In the genomic region with DNA sequence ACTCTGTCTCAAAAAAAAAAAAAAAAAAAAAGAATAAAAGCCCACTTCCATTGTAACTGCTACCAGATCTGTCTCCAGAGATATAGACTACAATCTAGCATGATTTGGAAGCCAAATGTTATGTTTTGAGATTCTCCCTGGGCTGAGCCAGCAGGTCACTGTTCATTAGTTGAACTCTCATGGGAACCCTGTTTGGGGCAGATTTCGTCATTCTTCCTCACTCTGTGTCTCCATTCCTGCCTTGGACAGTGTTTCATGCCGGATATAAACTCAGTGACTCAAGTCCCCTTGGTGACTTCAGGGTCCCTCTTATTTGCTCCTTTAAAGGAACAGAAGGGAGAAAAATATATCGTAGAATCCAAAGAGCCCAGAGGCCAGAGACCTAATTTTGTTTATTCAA, we compare ENCODE assay signal across 28 cellular contexts.
DNase-seq lines count a peak whose midpoint lies in the region; ATAC-seq and TF ChIP-seq lines count a peak whose summit lies in the region.
"Had no signal": no experiment of that assay in that cellular context is flagged by ENCODE, and none has a peak within 500 bp of the region (broad histone marks: within the 10 kb centered on the region; RNA-seq: fewer than 3 reads in every experiment).

No MANE protein-coding gene starts in this region.

- WGBS in heart right ventricle, 2 donors: 55 to 66% methylated on average over 3 of the region's 3 CpGs

- no peaks in the 10 kb centered on the region for H3K27me3 Mint-ChIP-seq in nephron (ENCODE audit: low read depth)
- H3K27me3 Mint-ChIP-seq: activated CD4-positive, alpha-beta T cell treated with anti-CD3 and anti-CD28 coated beads, Interleukin-2, amount 10 ng/mL, durations not matched to agents 7 days and 5 days; activated T-cell treated with anti-CD3 and anti-CD28 coated beads, Interleukin-2, amount 50 U/mL, for 24 hours; CD4-positive, alpha-beta memory T cell had no signal

- peak overlapping the region in 2 of 3 experiments; percentile 11 to 90 for H3K27ac Mint-ChIP-seq in nephron
- H3K27ac Mint-ChIP-seq: activated CD4-positive, alpha-beta T cell treated with anti-CD3 and anti-CD28 coated beads, Interleukin-2, amount 10 ng/mL, durations not matched to agents 7 days and 5 days; activated T-cell treated with anti-CD3 and anti-CD28 coated beads, Interleukin-2, amount 50 U/mL, for 24 hours; CD4-positive, alpha-beta memory T cell; stimulated activated effector memory CD8-positive, alpha-beta T cell treated with anti-CD3 and anti-CD28 coated beads, Interleukin-12 subunit alpha, Interleukin-12 subunit beta, amount 100 ng/mL, for 72 hours; T-helper 2 cell treated with Interferon-gamma antibody and Interleukin-4, amounts not matched to agents 5 μg/mL and 100 μg/mL, for 36 hours had no signal

- H3K9me3 ChIP-seq in right atrium auricular region (no peaks in the 10 kb centered on the region), heart right ventricle (no peaks in the 10 kb centered on the region)
- H3K9me3 ChIP-seq in effector memory CD4-positive, alpha-beta T cell (ENCODE audit: control insufficient read depth, low read length): no peaks in the 10 kb centered on the region
- H3K9me3 ChIP-seq: upper lobe of right lung had no signal

- H3K4me3 ChIP-seq in right atrium auricular region (no peak overlapping the region), heart right ventricle (no peak overlapping the region)
- no peak overlapping the region for H3K4me3 ChIP-seq in effector memory CD4-positive, alpha-beta T cell (ENCODE audit: insufficient read depth, low read depth, low read length, poor library complexity, severe bottlenecking)
- H3K4me3 ChIP-seq: PC-9, upper lobe of right lung had no signal

- intact Hi-C loops in Right ventricle myocardium inferior (cut with DNase I): no loop called here
- intact Hi-C loops in heart right ventricle (cut with DNase I): no loop called here

- no peak for TF ChIP-seq POLR2A in erythroblast (IDR thresholded peaks at IDR 0.05; ENCODE audit: low read length)

- H3K9me3 Mint-ChIP-seq in nephron: no peaks in the 10 kb centered on the region

- peak; percentile 77 for ATAC-seq in Right ventricle myocardium inferior
- ATAC-seq in heart right ventricle: peak; percentile 33 to 84 (median 63)
- ATAC-seq in HG03108 (IDR thresholded peaks at IDR 0.05; ENCODE audit: unreplicated experiment): no peak
- ATAC-seq in omental fat pad (ENCODE audit: low FRiP score): no peak
- ATAC-seq: left colon; stimulated activated effector memory CD8-positive, alpha-beta T cell treated with anti-CD3 and anti-CD28 coated beads, Interleukin-12 subunit alpha, Interleukin-12 subunit beta, amount 100 ng/mL, for 72 hours; upper lobe of right lung had no signal

- H3K27me3 ChIP-seq in right atrium auricular region: no peaks in the 10 kb centered on the region
- no peaks in the 10 kb centered on the region for H3K27me3 ChIP-seq in heart right ventricle
- H3K27me3 ChIP-seq in effector memory CD4-positive, alpha-beta T cell (replicated peaks; ENCODE audit: control insufficient read depth, insufficient read depth, low read length, poor library complexity, severe bottlenecking): no peaks in the 10 kb centered on the region
- H3K27me3 ChIP-seq: upper lobe of right lung had no signal

- H3K27ac ChIP-seq in right atrium auricular region (peak overlapping the region in 1 of 2 donors; percentile 6), heart right ventricle (peak overlapping the region in 2 of 10 donors; percentile 15 to 49)
- no peak overlapping the region for H3K27ac ChIP-seq in effector memory CD4-positive, alpha-beta T cell (ENCODE audit: insufficient read depth, low read length, poor library complexity, severe bottlenecking)
- H3K27ac ChIP-seq: 22Rv1, PC-9, upper lobe of right lung had no signal

- no peak for TF ChIP-seq CTCF in right atrium auricular region (IDR thresholded peaks at IDR 0.05)
- TF ChIP-seq CTCF in heart right ventricle (IDR thresholded peaks at IDR 0.05): no peak
- TF ChIP-seq CTCF in nephron (IDR thresholded peaks at IDR 0.05; ENCODE audit: unreplicated experiment in 3 of 3): no peak
- TF ChIP-seq CTCF in omental fat pad (IDR thresholded peaks at IDR 0.05): no peak

- H3K4me1 ChIP-seq in right atrium auricular region: peaks cover 0 to 26% of the 10 kb centered on the region in 2 donors
- H3K4me1 ChIP-seq in heart right ventricle: peaks cover 13 to 65% (median 53%) of the 10 kb centered on the region in 9 donors
- no peaks in the 10 kb centered on the region for H3K4me1 ChIP-seq in effector memory CD4-positive, alpha-beta T cell (ENCODE audit: control insufficient read depth, insufficient read depth, low read length, poor library complexity, severe bottlenecking)

- no peak overlapping the region for H3K4me3 Mint-ChIP-seq in nephron
- H3K4me3 Mint-ChIP-seq: activated CD4-positive, alpha-beta T cell treated with anti-CD3 and anti-CD28 coated beads, Interleukin-2, amount 10 ng/mL, durations not matched to agents 7 days and 5 days; activated T-cell treated with anti-CD3 and anti-CD28 coated beads, Interleukin-2, amount 50 U/mL, for 24 hours; CD4-positive, alpha-beta memory T cell; stimulated activated effector memory CD8-positive, alpha-beta T cell treated with anti-CD3 and anti-CD28 coated beads, Interleukin-12 subunit alpha, Interleukin-12 subunit beta, amount 100 ng/mL, for 72 hours; T-helper 2 cell treated with Interferon-gamma antibody and Interleukin-4, amounts not matched to agents 5 μg/mL and 100 μg/mL, for 36 hours had no signal

- no peak for DNase-seq in Right ventricle myocardium inferior (ENCODE audit: missing footprints)
- no peak for DNase-seq in right atrium auricular region (ENCODE audit: low spot score)
- peak in 1 of 2 donors; percentile 50 for DNase-seq in heart right ventricle
- DNase-seq in effector memory CD4-positive, alpha-beta T cell: no peak
- DNase-seq in omental fat pad (ENCODE audit: low spot score): no peak
- DNase-seq in erythroblast (lab: John Stamatoyannopoulos, UW): no peak
- DNase-seq: activated CD4-positive, alpha-beta T cell treated with anti-CD3 and anti-CD28 coated beads, Interleukin-2, amount 10 ng/mL, durations not matched to agents 7 days and 5 days; activated gamma-delta T cell treated with Interleukin-2 at 50 U/mL for 16 hours; activated T-cell treated with anti-CD3 and anti-CD28 coated beads, Interleukin-2, amount 50 U/mL, for 24 hours; CD4-positive, alpha-beta memory T cell; cerebellar nuclear complex; head of caudate nucleus; left colon; NCI-H1048; NCI-H187 treated with DMSO at 0.1 percent for 48 hours; NCI-H524 treated with DMSO at 0.1 percent for 48 hours; NK-92 treated with Interleukin-12 subunit alpha and Interleukin-12 subunit beta, amount 100 ng/mL, for 24 hours; nucleus accumbens; PC-9; retina; SHP77; stimulated activated CD4-positive, alpha-beta T cell treated with anti-CD3 and anti-CD28 coated beads, Interleukin-4, amount 100 ng/mL, for 24 hours; upper lobe of right lung had no signal

- peaks cover 10% of the 10 kb centered on the region for H3K4me1 Mint-ChIP-seq in nephron
- H3K4me1 Mint-ChIP-seq: CD4-positive, alpha-beta memory T cell; stimulated activated effector memory CD8-positive, alpha-beta T cell treated with anti-CD3 and anti-CD28 coated beads, Interleukin-12 subunit alpha, Interleukin-12 subunit beta, amount 100 ng/mL, for 72 hours had no signal

- no peaks in the 10 kb centered on the region for H3K36me3 Mint-ChIP-seq in nephron (ENCODE audit: low read depth)
- H3K36me3 Mint-ChIP-seq: CD4-positive, alpha-beta memory T cell; stimulated activated effector memory CD8-positive, alpha-beta T cell treated with anti-CD3 and anti-CD28 coated beads, Interleukin-12 subunit alpha, Interleukin-12 subunit beta, amount 100 ng/mL, for 72 hours had no signal

- H3K36me3 ChIP-seq in right atrium auricular region (no peaks in the 10 kb centered on the region), heart right ventricle (no peaks in the 10 kb centered on the region)
- no peaks in the 10 kb centered on the region for H3K36me3 ChIP-seq in effector memory CD4-positive, alpha-beta T cell (ENCODE audit: control insufficient read depth, insufficient read depth, low read length)
- H3K36me3 ChIP-seq: upper lobe of right lung had no signal

Comparison
In these comparisons a context has a peak if more than half of its experiments do, and no peak if none do; other contexts are left out.
1. ATAC-seq: peak in Right ventricle myocardium inferior (single experiment) and heart right ventricle (8 of 8); none in HG03108 (single experiment) and omental fat pad (single experiment).